Comparison of ENCODE assay signal across 8 cellular contexts in genomic region chr4:121697626-121698025, GRCh38. TPM values are rescaled to one million over a fixed set of nuclear protein-coding genes. Genes with fewer than 3 reads are reported as not detected.
DNase-seq lines count a peak whose midpoint lies in the region; ATAC-seq, FAIRE-seq and TF ChIP-seq lines count a peak whose summit lies in the region.

No MANE protein-coding gene starts in this region.

- POLR2A ChIA-PET in A549 (lab: Yijun Ruan, JAX), result interaction anchor here (0.5 to 2.2 kb wide), 8 partner anchors 11 to 327 kb away, joined by 3 to 19 read pairs (median 5); no protein-coding TSS in a partner anchor

- TF ChIP-seq POLR2A in A549 (IDR thresholded peaks at IDR 0.05; ENCODE audit: low read length), result no peak

- H3K27me3 Mint-ChIP-seq in natural killer cell treated with Interleukin-12 subunit alpha and Interleukin-12 subunit beta and Interleukin-15 and Interleukin-18, amount 100 ng/mL, for 72 hours, result peaks cover 40 to 45% of the 10 kb centered on the region in 2 donors

- H3K9me3 ChIP-seq in A549, result no peaks in the 10 kb centered on the region

- H3K4me3 Mint-ChIP-seq in natural killer cell treated with Interleukin-12 subunit alpha and Interleukin-12 subunit beta and Interleukin-15 and Interleukin-18, amount 100 ng/mL, for 72 hours, result peak overlapping the region; percentile 95

- peaks cover 22 to 29% of the 10 kb centered on the region in 2 donors for H3K4me1 Mint-ChIP-seq in natural killer cell treated with Interleukin-12 subunit alpha and Interleukin-12 subunit beta and Interleukin-15 and Interleukin-18, amount 100 ng/mL, for 72 hours (ENCODE audit: low read depth in 2 of 2)

- TF ChIP-seq CTCF in A549 (IDR thresholded peaks at IDR 0.05), result no peak
- no peak for TF ChIP-seq CTCF in HL-60 (IDR thresholded peaks at IDR 0.05; ENCODE audit: insufficient read depth, low read length)

- 85% methylated on average over 9 of the region's 9 CpGs for WGBS in A549 (ENCODE audit: missing lambda C conversion rate)

- peaks cover 35% of the 10 kb centered on the region for H3K4me1 ChIP-seq in A549

- no peak for DNase-seq in A549 (ENCODE audit: low read depth in 1 of 2, low spot score in 1 of 2)
- no peak for DNase-seq in HL-60 (ENCODE audit: low read depth in 1 of 2, low spot score in 1 of 2)
- DNase-seq in central memory CD4-positive, alpha-beta T cell, result peak; percentile 4
- DNase-seq in natural killer cell treated with Interleukin-12 subunit alpha and Interleukin-12 subunit beta and Interleukin-15 and Interleukin-18, amount 100 ng/mL, for 72 hours (ENCODE audit: low spot score), result no peak
- no peak for DNase-seq in stimulated activated CD4-positive, alpha-beta T cell treated with anti-CD3 and anti-CD28 coated beads, Interleukin-12 subunit alpha, Interleukin-12 subunit beta, amount 100 ng/mL, for 4 hours
- DNase-seq in posterior cingulate gyrus, result no peak

- no peaks in the 10 kb centered on the region for H3K27me3 ChIP-seq in HL-60 (ENCODE audit: insufficient read depth, poor library complexity, severe bottlenecking)

- H3K27ac ChIP-seq in A549 (peak overlapping the region; percentile 86 to 97), HL-60 (replicated peaks) (peak overlapping the region; percentile 63)

- CTCF ChIA-PET in A549 (lab: Yijun Ruan, JAX), result interaction anchor here (0.6 to 2.1 kb wide), 15 partner anchors 9 to 230 kb away, joined by 3 to 19 read pairs (median 4); no protein-coding TSS in a partner anchor

- no peak for FAIRE-seq in A549 (lab: Jason Lieb, UNC)

- H3K9me3 Mint-ChIP-seq in natural killer cell treated with Interleukin-12 subunit alpha and Interleukin-12 subunit beta and Interleukin-15 and Interleukin-18, amount 100 ng/mL, for 72 hours, result no peaks in the 10 kb centered on the region

- H3K36me3 Mint-ChIP-seq in natural killer cell treated with Interleukin-12 subunit alpha and Interleukin-12 subunit beta and Interleukin-15 and Interleukin-18, amount 100 ng/mL, for 72 hours, result no peaks in the 10 kb centered on the region

- intact Hi-C loops in posterior cingulate gyrus (cut with DNase I), result loop anchor here (2.0 kb wide), 1 partner anchor 29 kb away; no protein-coding TSS in a partner anchor

- TF ChIP-seq RAD21 in A549 (conservative IDR thresholded peaks at IDR 0.05 in 1 of 2, IDR thresholded peaks at IDR 0.05 in 1 of 2), result no peak

- no peak for ATAC-seq in A549
- ATAC-seq in GM19043 (IDR thresholded peaks at IDR 0.05; ENCODE audit: low read depth, unreplicated experiment), result peak; percentile 12
- ATAC-seq in natural killer cell treated with Interleukin-12 subunit alpha and Interleukin-12 subunit beta and Interleukin-15 and Interleukin-18, amount 100 ng/mL, for 72 hours, result no peak
- ATAC-seq in HG02840 (IDR thresholded peaks at IDR 0.05; ENCODE audit: low FRiP score, unreplicated experiment), result no peak

- TF ChIP-seq EP300 in A549 (IDR thresholded peaks at IDR 0.05), result no peak

- H3K27ac Mint-ChIP-seq in natural killer cell treated with Interleukin-12 subunit alpha and Interleukin-12 subunit beta and Interleukin-15 and Interleukin-18, amount 100 ng/mL, for 72 hours, result peak overlapping the region; percentile 64 to 76

- peak overlapping the region; percentile 83 for H3K4me3 ChIP-seq in A549
- H3K4me3 ChIP-seq in HL-60 (replicated peaks; ENCODE audit: insufficient read depth, low read length), result peak overlapping the region; percentile 87

- peak overlapping the region; percentile 88 for H3K4me2 ChIP-seq in A549

TF ChIP-seq in A549, 52 proteins besides CTCF, POLR2A, EP300 and RAD21:
- no peak for TF ChIP-seq MAFK (IDR thresholded peaks at IDR 0.05; ENCODE audit: partially characterized antibody)
- no peak for TF ChIP-seq BHLHE40 (IDR thresholded peaks at IDR 0.05; ENCODE audit: low read depth, low read length)
- TF ChIP-seq JUNB (IDR thresholded peaks at IDR 0.05), result no peak
- no peak for TF ChIP-seq ELK1 (IDR thresholded peaks at IDR 0.05; ENCODE audit: low read depth, low read length)
- TF ChIP-seq RARB (CRISPR knock-in tag; IDR thresholded peaks at IDR 0.05), result no peak
- no peak for TF ChIP-seq TFCP2L1 (CRISPR knock-in tag; IDR thresholded peaks at IDR 0.05)

RNA-seq across cellular contexts. Expression of gene ANXA5, which starts 0.8 kb away (rescaled TPM):
- polyA plus RNA-seq in A549 (2011; rRNA removed) (330 and 356 TPM in 2 replicates), A549 (2017; fragmentation: RNase III; extraction: RNeasy Plus Mini Kit Qiagen cat#74134 plus additional on column Dnase treatment) (412 to 461 TPM (median 441 TPM) in 3 replicates)
- 117 and 139 TPM in 2 replicates for polyA plus RNA-seq in A549 (2012; cell fraction: cytosol; rRNA removed)
- polyA plus RNA-seq in A549 (2012; cell fraction: nucleus; rRNA removed), result 101 and 102 TPM in 2 replicates
- polyA minus RNA-seq in A549 (2011; rRNA and poly(A)+ RNA removed), result 87.5 TPM in 2 replicates
- 10 to 100 TPM; 33.8 to 77.9 TPM for total RNA-seq in natural killer cell treated with Interleukin-12 subunit alpha and Interleukin-12 subunit beta and Interleukin-15 and Interleukin-18, amount 100 ng/mL, for 72 hours
